10 cellular contexts compared by ENCODE assay signal in the genomic region with DNA sequence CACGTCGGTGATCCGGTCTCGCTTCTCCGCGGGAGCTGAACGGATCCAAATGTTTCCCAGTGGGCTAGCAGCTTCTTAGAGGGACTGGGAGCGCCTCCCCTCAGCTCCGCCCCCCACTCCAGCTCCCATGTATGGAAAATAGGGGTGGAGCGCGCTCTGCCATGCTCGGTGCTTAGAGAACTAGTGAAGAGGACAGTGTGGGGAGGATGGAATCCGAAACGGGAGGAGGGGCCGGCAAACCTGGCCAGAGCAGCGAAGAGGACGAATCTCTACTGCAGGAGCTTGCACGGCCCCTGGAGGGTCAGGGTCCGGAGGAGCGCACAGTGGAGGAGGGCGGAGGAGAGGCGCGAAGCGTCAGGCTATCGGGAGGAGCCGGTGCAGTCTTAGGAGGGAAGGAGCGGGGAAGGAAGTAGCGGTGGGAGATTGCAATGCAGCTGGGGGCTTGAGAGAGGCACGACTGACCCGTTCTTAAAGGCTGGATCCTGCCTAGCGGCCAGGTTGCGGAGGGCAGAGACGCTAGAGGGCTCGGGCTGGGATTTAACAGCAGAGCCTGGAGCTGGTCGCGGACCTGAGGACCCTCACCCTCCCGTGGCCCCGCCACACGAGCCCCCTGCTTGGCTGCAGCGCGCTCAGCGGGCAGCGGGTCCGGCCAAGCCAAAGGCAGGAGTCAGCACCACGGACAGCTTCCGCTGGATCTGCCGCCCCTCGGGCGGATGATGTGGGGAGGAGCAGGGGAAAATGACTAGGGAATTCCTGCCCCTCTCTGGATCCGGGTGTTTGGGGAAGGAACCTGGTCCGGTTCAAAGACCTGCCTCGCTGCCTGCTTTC. TPM values are rescaled to one million over a fixed set of nuclear protein-coding genes. Genes with fewer than 3 reads are reported as not detected.
DNase-seq lines count a peak whose midpoint lies in the region; ATAC-seq and TF ChIP-seq lines count a peak whose summit lies in the region.
"Had no signal": no experiment of that assay in that cellular context is flagged by ENCODE, and none has a peak within 500 bp of the region (broad histone marks: within the 10 kb centered on the region; RNA-seq: fewer than 3 reads in every experiment).

A gene (minus strand): TSS at position 51 of the 828 bp plus-strand sequence. CDS start 404 bp downstream, outside the sequence.

- no peaks in the 10 kb centered on the region for H3K9me3 Mint-ChIP-seq in neural crest cell

- H3K27me3 Mint-ChIP-seq in neural crest cell (ENCODE audit: low read depth), result peaks cover 98% of the 10 kb centered on the region

- peak within 1 kb of the TSS; percentile 67 for H3K4me3 Mint-ChIP-seq in neural crest cell

- intact Hi-C loops in stomach (cut with DNase I; ENCODE audit: low total_unique reads), result no loop called here

- H3K36me3 ChIP-seq in DND-41 (ENCODE audit: insufficient read depth, low read length), result no peaks in the 10 kb centered on the region
- no peaks in the 10 kb centered on the region for H3K36me3 ChIP-seq in stomach

- H4K20me1 ChIP-seq in DND-41 (ENCODE audit: insufficient read depth, low read length), result no peaks in the 10 kb centered on the region

- no peak within 1 kb of the TSS for H2AFZ ChIP-seq in DND-41 (ENCODE audit: low read depth, low read length)

- no peak within 1 kb of the TSS for H3K4me2 ChIP-seq in DND-41 (ENCODE audit: insufficient read depth, low read length)

- TF ChIP-seq POLR2A in NB4 (IDR thresholded peaks at IDR 0.05; ENCODE audit: extremely low read depth, insufficient read length) (no peak), stomach (IDR thresholded peaks at IDR 0.05) (no peak)

- no peak within 1 kb of the TSS for H3K27ac Mint-ChIP-seq in neural crest cell (ENCODE audit: unreplicated experiment)

- TF ChIP-seq CTCF in DND-41 (IDR thresholded peaks at IDR 0.05; ENCODE audit: borderline replicate concordance, extremely low read depth, low read length, poor library complexity, severe bottlenecking), result no peak
- no peak for TF ChIP-seq CTCF in NB4 (IDR thresholded peaks at IDR 0.05; ENCODE audit: low read depth, low read length)
- TF ChIP-seq CTCF in neural crest cell (conservative IDR thresholded peaks at IDR 0.05), result no peak
- no peak for TF ChIP-seq CTCF in stomach (IDR thresholded peaks at IDR 0.05)

- DNase-seq in DND-41 (peak; percentile 13), NB4 (ENCODE audit: low read depth) (peak; percentile 8), ecto neural progenitor cell (ENCODE audit: low spot score) (peak; percentile 89), neural crest cell (ENCODE audit: low read depth, low spot score) (peak; percentile 74), stomach (no peak)
- DNase-seq: activated gamma-delta T cell; NCI-H2029 treated with DMSO at 0.1 percent for 48 hours; stimulated activated naive CD4-positive, alpha-beta T cell treated with Interleukin-2 at 50 U/mL for 16 hours had no signal

- H3K27ac ChIP-seq in DND-41 (ENCODE audit: low read length), result no peak within 1 kb of the TSS
- H3K27ac ChIP-seq in stomach, result no peak within 1 kb of the TSS

- no peak within 1 kb of the TSS for H3K4me3 ChIP-seq in DND-41 (ENCODE audit: low read depth in 1 of 2, low read length in 2 of 2)
- H3K4me3 ChIP-seq in NB4 (ENCODE audit: low read depth, low read length), result no peak within 1 kb of the TSS
- peak within 1 kb of the TSS in 2 of 4 donors; percentile 1 to 5 for H3K4me3 ChIP-seq in stomach

- no peak within 1 kb of the TSS for H3K9ac ChIP-seq in DND-41 (ENCODE audit: low read depth, low read length)

- no peaks in the 10 kb centered on the region for H3K9me3 ChIP-seq in DND-41 (ENCODE audit: insufficient read depth, low read length, severe bottlenecking)
- H3K9me3 ChIP-seq in stomach, result peaks cover 0 to 16% (median 7%) of the 10 kb centered on the region in 4 donors

- H3K36me3 Mint-ChIP-seq in neural crest cell (ENCODE audit: low read depth), result no peaks in the 10 kb centered on the region

- no peaks in the 10 kb centered on the region for H3K27me3 ChIP-seq in DND-41 (ENCODE audit: insufficient read depth, low read length, poor library complexity)
- H3K27me3 ChIP-seq in stomach, result peaks cover 24 to 84% (median 40%) of the 10 kb centered on the region in 3 donors

- H3K4me1 ChIP-seq in DND-41 (ENCODE audit: insufficient read depth, low read length) (no peaks in the 10 kb centered on the region), stomach (peaks cover 0 to 31% (median 17%) of the 10 kb centered on the region in 4 donors)

- no peak for ATAC-seq in DND-41 (ENCODE audit: insufficient read depth, low read depth)
- no peak for ATAC-seq in GM18519 (IDR thresholded peaks at IDR 0.05; ENCODE audit: low FRiP score, unreplicated experiment)
- no peak for ATAC-seq in HG02870 (IDR thresholded peaks at IDR 0.05; ENCODE audit: unreplicated experiment)

- TF ChIP-seq EP300 in stomach (IDR thresholded peaks at IDR 0.05), result no peak

- no peaks in the 10 kb centered on the region for H3K79me2 ChIP-seq in DND-41 (ENCODE audit: insufficient read depth, low read length)

- 9 to 12% (median 10%) methylated on average over 34 to 52 of the region's 52 CpGs for WGBS in stomach, 5 donors

- H3K4me1 Mint-ChIP-seq in neural crest cell, result peaks cover 20% of the 10 kb centered on the region

RNA-seq across cellular contexts. Expression of the gene that starts here (rescaled TPM):
- not detected in 2 replicates for total RNA-seq in neural crest cell
- under 1 TPM in 3 of 5 donors, not detected in 2; under 0.01 to 0.43 (median 0.37) TPM for total RNA-seq in stomach
- under 1 TPM in 1 of 3 donors, not detected in 2; 0.05 TPM for polyA plus RNA-seq in stomach

Comparison
In these comparisons a context has a peak if more than half of its experiments do, and no peak if none do; other contexts are left out.
1. Peak in DNase-seq in neural crest cell; RNA of the gene not detected or under 1 TPM.